ENCODE assay signal across 10 cellular contexts in the genomic region with DNA sequence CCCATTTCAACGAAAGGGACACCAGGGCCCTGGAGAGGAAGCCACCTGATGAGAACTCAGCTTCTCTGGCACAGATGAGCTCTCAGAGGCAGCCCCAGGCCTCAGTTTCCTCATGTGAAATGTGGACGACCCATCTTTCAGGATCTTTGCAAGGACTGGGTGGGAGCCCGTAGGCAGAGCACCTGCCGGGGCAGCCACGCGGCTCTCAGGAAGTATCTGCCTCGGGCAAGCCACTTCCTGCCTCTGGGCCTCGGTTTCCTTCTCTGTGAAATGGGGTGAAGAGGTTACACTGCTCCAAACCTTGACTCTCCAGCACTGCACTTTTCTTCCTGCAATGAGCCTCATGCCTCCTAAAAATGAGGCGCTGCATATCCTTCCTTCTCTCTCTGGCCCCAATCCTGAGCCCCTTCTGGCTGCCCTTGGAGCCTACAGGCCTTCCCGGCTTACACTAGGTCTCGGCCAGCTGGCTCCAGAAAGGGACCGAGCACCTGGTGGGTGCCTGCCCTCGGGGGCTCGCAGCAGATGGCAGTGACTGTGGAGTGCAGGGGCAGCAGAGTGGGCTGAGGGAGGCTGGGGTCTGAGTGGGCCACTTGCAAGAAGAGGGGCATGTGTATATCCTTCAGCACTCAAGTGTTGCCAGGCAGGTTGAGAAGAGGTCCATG. TPM values are rescaled to one million over a fixed set of nuclear protein-coding genes. Genes with fewer than 3 reads are reported as not detected.
DNase-seq lines count a peak whose midpoint lies in the region; ATAC-seq and TF ChIP-seq lines count a peak whose summit lies in the region.
"Had no signal": no experiment of that assay in that cellular context is flagged by ENCODE, and none has a peak within 500 bp of the region (broad histone marks: within the 10 kb centered on the region; RNA-seq: fewer than 3 reads in every experiment).

No MANE protein-coding gene starts in this region.

- H3K36me3 ChIP-seq in DND-41 (ENCODE audit: insufficient read depth, low read length), result peaks cover 7% of the 10 kb centered on the region; the same call in 1 of the 2 replicates
- peaks cover 16% of the 10 kb centered on the region; the same call in 1 of the 2 replicates for H3K36me3 ChIP-seq in KOPT-K1 (ENCODE audit: insufficient read depth, low read length)

- H2AFZ ChIP-seq in DND-41 (ENCODE audit: low read depth, low read length), result no peak overlapping the region

- peaks cover 5% of the 10 kb centered on the region for H3K27me3 ChIP-seq in DND-41 (ENCODE audit: insufficient read depth, low read length, poor library complexity)

- H3K4me2 ChIP-seq in DND-41 (ENCODE audit: insufficient read depth, low read length), result peak overlapping the region; percentile 25; the same call in 1 of the 2 replicates
- H3K4me2 ChIP-seq: smooth muscle cell had no signal

- ATAC-seq in DND-41 (ENCODE audit: insufficient read depth, low read depth) (peak; percentile 34; the same call in 2 of the 3 replicates), GM19452 (IDR thresholded peaks at IDR 0.05; ENCODE audit: unreplicated experiment) (no peak)

- H3K9me3 ChIP-seq in DND-41 (ENCODE audit: insufficient read depth, low read length, severe bottlenecking) (no peaks in the 10 kb centered on the region), KOPT-K1 (ENCODE audit: insufficient read depth, low read length, poor library complexity, severe bottlenecking) (no peaks in the 10 kb centered on the region)

- peaks cover 71% of the 10 kb centered on the region for H3K79me2 ChIP-seq in DND-41 (ENCODE audit: insufficient read depth, low read length)

- H3K27ac Mint-ChIP-seq in activated naive CD8-positive, alpha-beta T cell treated with anti-CD3 and anti-CD28 coated beads for 36 hours, result no peak overlapping the region
- peak overlapping the region; percentile 64 to 71 (median 70) for H3K27ac Mint-ChIP-seq in nephron

- DNase-seq in DND-41 (peak; percentile 52), GOT3 (lab: John Stamatoyannopoulos, UW) (no peak), COLO668 (lab: John Stamatoyannopoulos, UW; ENCODE audit: unreplicated experiment) (no peak)
- no peak for DNase-seq in activated naive CD8-positive, alpha-beta T cell treated with anti-CD3 and anti-CD28 coated beads for 36 hours
- DNase-seq: NCI-H1105, NCI-H526 treated with DMSO at 0.1 percent for 48 hours had no signal

- H3K36me3 Mint-ChIP-seq in activated naive CD8-positive, alpha-beta T cell treated with anti-CD3 and anti-CD28 coated beads for 36 hours, result peaks cover 10% of the 10 kb centered on the region
- H3K36me3 Mint-ChIP-seq in nephron (ENCODE audit: low read depth), result peaks cover 4% of the 10 kb centered on the region

- peak overlapping the region; percentile 88 for H3K4me3 Mint-ChIP-seq in activated naive CD8-positive, alpha-beta T cell treated with anti-CD3 and anti-CD28 coated beads for 36 hours
- H3K4me3 Mint-ChIP-seq in nephron, result peak overlapping the region; percentile 58 to 83 (median 79)

- H3K9me3 Mint-ChIP-seq in activated naive CD8-positive, alpha-beta T cell treated with anti-CD3 and anti-CD28 coated beads for 36 hours, result no peaks in the 10 kb centered on the region
- no peaks in the 10 kb centered on the region for H3K9me3 Mint-ChIP-seq in nephron

- H3K27me3 Mint-ChIP-seq in activated naive CD8-positive, alpha-beta T cell treated with anti-CD3 and anti-CD28 coated beads for 36 hours, result peaks cover 12% of the 10 kb centered on the region
- H3K27me3 Mint-ChIP-seq in nephron (ENCODE audit: low read depth), result no peaks in the 10 kb centered on the region

- TF ChIP-seq CTCF in DND-41 (IDR thresholded peaks at IDR 0.05; ENCODE audit: borderline replicate concordance, extremely low read depth, low read length, poor library complexity, severe bottlenecking) (no peak), nephron (IDR thresholded peaks at IDR 0.05; ENCODE audit: unreplicated experiment in 3 of 3) (no peak)

- H3K9ac ChIP-seq in DND-41 (ENCODE audit: low read depth, low read length), result no peak overlapping the region

- peaks cover 47% of the 10 kb centered on the region for H3K4me1 ChIP-seq in DND-41 (ENCODE audit: insufficient read depth, low read length)

- H3K27ac ChIP-seq in DND-41 (ENCODE audit: low read length) (no peak overlapping the region), KOPT-K1 (ENCODE audit: low read depth, low read length, poor library complexity, severe bottlenecking) (peak overlapping the region; percentile 86)

- peaks cover 79% of the 10 kb centered on the region for H4K20me1 ChIP-seq in DND-41 (ENCODE audit: insufficient read depth, low read length)

- H3K4me1 Mint-ChIP-seq in activated naive CD8-positive, alpha-beta T cell treated with anti-CD3 and anti-CD28 coated beads for 36 hours, result peaks cover 57% of the 10 kb centered on the region
- peaks cover 60% of the 10 kb centered on the region for H3K4me1 Mint-ChIP-seq in nephron

- no peak overlapping the region; a peak in 1 of 4 replicates for H3K4me3 ChIP-seq in DND-41 (ENCODE audit: low read depth in 1 of 2, low read length in 2 of 2)
- H3K4me3 ChIP-seq: smooth muscle cell had no signal

RNA-seq across cellular contexts. Expression of gene SSBP4, which starts 3.5 kb away (rescaled TPM):
- total RNA-seq in activated naive CD8-positive, alpha-beta T cell treated with anti-CD3 and anti-CD28 coated beads for 36 hours, result 100 to 1,000 TPM in 1 of 2 experiments, 10 to 100 TPM in 1; 96.1 to 101 TPM

RNA-seq across cellular contexts. Expression of gene ISYNA1, which starts 15.3 kb away (rescaled TPM):
- total RNA-seq in activated naive CD8-positive, alpha-beta T cell treated with anti-CD3 and anti-CD28 coated beads for 36 hours, result 10 to 100 TPM; 29.6 to 32.7 TPM

RNA-seq across cellular contexts. Expression of gene LRRC25, which starts 25.2 kb away (rescaled TPM):
- not detected for total RNA-seq in activated naive CD8-positive, alpha-beta T cell treated with anti-CD3 and anti-CD28 coated beads for 36 hours
- total RNA-seq: smooth muscle cell had no signal

RNA-seq across cellular contexts. Expression of gene GDF15, which starts 36.7 kb away (rescaled TPM):
- total RNA-seq in activated naive CD8-positive, alpha-beta T cell treated with anti-CD3 and anti-CD28 coated beads for 36 hours, result not detected
